ENCODE assay signal across 11 cellular contexts in the genomic region with DNA sequence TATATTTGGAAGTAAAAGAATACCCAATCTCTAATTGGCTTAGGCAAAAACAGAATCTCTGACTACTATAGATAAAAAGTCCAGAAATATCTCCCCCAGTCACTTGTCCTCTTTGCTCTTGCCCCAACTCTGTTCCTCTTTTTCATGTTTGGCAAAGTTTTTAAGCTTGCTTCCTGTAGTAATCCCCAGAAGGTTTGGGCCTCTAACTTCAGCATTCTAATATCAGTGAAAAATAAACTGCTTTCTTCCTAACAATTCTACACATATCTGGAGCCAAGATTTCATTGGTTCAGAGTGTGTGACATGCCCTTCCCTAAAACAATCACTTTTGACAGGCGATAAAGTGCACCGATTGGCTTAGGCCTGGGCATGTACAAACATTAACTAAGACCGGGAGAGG.
"Had no signal": no experiment of that assay in that cellular context is flagged by ENCODE, and none has a peak within 500 bp of the region (broad histone marks: within the 10 kb centered on the region; RNA-seq: fewer than 3 reads in every experiment).

No MANE protein-coding gene starts in this region.

- H3K4me1 ChIP-seq: esophagus squamous epithelium, sigmoid colon had no signal

- H3K27ac ChIP-seq: esophagus squamous epithelium, left lung, sigmoid colon had no signal

- H3K4me3 ChIP-seq: esophagus squamous epithelium, left lung, sigmoid colon had no signal

- ATAC-seq: left lung had no signal

- H3K36me3 ChIP-seq: esophagus squamous epithelium, left lung, sigmoid colon had no signal

- DNase-seq: activated CD4-positive, alpha-beta T cell treated with anti-CD3 and anti-CD28 coated beads, Interleukin-2, amount 10 ng/mL, durations not matched to agents 24 days and 14 days; activated naive CD4-positive, alpha-beta T cell treated with Interleukin-2 at 50 U/mL for 16 hours; esophagus squamous epithelium; foreskin fibroblast; head of caudate nucleus; left lung; sigmoid colon; stimulated activated CD4-positive, alpha-beta T cell treated with anti-CD3 and anti-CD28 coated beads, Interleukin-2, amount 100 ng/mL, for 48 hours; stimulated activated naive CD4-positive, alpha-beta T cell treated with Interleukin-2 at 50 U/mL for 16 hours; T-helper 2 cell; trophoblast cell had no signal

- H3K27me3 ChIP-seq: esophagus squamous epithelium, left lung, sigmoid colon had no signal
